In the genomic region with DNA sequence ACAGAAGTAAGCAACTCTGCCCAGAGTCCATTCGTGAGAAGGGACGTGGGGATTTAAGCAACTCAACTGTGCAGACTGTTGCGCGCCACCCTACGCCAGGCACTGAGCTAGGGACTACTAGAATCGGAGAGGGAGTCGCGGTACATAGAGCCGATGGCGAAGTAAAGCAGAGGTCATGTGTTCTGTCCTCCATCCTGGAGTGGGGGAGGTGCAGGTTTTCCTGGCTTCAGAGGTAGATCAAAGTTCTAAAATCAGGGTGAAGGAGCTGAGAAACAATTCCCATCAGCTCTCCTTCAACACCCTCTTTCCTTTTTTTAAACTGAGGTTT, we compare ENCODE assay signal across 15 cellular contexts. TPM values are rescaled to one million over a fixed set of nuclear protein-coding genes. Genes with fewer than 3 reads are reported as not detected.
DNase-seq lines count a peak whose midpoint lies in the region; ATAC-seq and TF ChIP-seq lines count a peak whose summit lies in the region.
"Had no signal": no experiment of that assay in that cellular context is flagged by ENCODE, and none has a peak within 500 bp of the region (broad histone marks: within the 10 kb centered on the region; RNA-seq: fewer than 3 reads in every experiment).

No MANE protein-coding gene starts in this region.

- H4K20me1 ChIP-seq in hepatocyte (ENCODE audit: insufficient read depth, poor library complexity, severe bottlenecking) = no peaks in the 10 kb centered on the region

- WGBS in hepatocyte (ENCODE audit: low lambda C conversion rate, missing lambda C conversion rate) = 72% methylated on average over 10 of the region's 10 CpGs
- WGBS in sigmoid colon, 2 donors = 58 to 79% methylated on average over 10 of the region's 10 CpGs

- H3K27ac Mint-ChIP-seq in nephron progenitor cell = no peak overlapping the region
- H3K27ac Mint-ChIP-seq in activated naive CD8-positive, alpha-beta T cell treated with anti-CD3 and anti-CD28 coated beads for 36 hours = no peak overlapping the region
- H3K27ac Mint-ChIP-seq: activated naive CD8-positive, alpha-beta T cell; immature natural killer cell had no signal

- no peaks in the 10 kb centered on the region for H3K9me3 Mint-ChIP-seq in nephron progenitor cell
- H3K9me3 Mint-ChIP-seq in activated naive CD8-positive, alpha-beta T cell treated with anti-CD3 and anti-CD28 coated beads for 36 hours = no peaks in the 10 kb centered on the region
- H3K9me3 Mint-ChIP-seq: central memory CD8-positive, alpha-beta T cell; immature natural killer cell had no signal

- H3K4me3 ChIP-seq in hepatocyte = no peak overlapping the region
- peak overlapping the region in 1 of 4 donors; percentile 8 for H3K4me3 ChIP-seq in sigmoid colon
- H3K4me3 ChIP-seq in WERI-Rb-1 (ENCODE audit: low read depth, low read length) = no peak overlapping the region
- H3K4me3 ChIP-seq: psoas muscle had no signal

- no peaks in the 10 kb centered on the region for H3K27me3 Mint-ChIP-seq in nephron progenitor cell (ENCODE audit: low read depth, poor library complexity)
- no peaks in the 10 kb centered on the region for H3K27me3 Mint-ChIP-seq in activated naive CD8-positive, alpha-beta T cell treated with anti-CD3 and anti-CD28 coated beads for 36 hours
- H3K27me3 Mint-ChIP-seq: activated naive CD8-positive, alpha-beta T cell; central memory CD8-positive, alpha-beta T cell had no signal

- peaks cover 5% of the 10 kb centered on the region for H3K4me1 ChIP-seq in hepatocyte (ENCODE audit: insufficient read depth)
- H3K4me1 ChIP-seq in sigmoid colon = peaks cover 0 to 13% (median 3%) of the 10 kb centered on the region in 4 donors

- TF ChIP-seq CTCF in hepatocyte (IDR thresholded peaks at IDR 0.05; ENCODE audit: poor library complexity) (no peak), nephron progenitor cell (IDR thresholded peaks at IDR 0.05) (no peak), sigmoid colon (IDR thresholded peaks at IDR 0.05) (no peak), WERI-Rb-1 (IDR thresholded peaks at IDR 0.05; ENCODE audit: low read depth, low read length) (no peak)

- H2AFZ ChIP-seq in hepatocyte = peak overlapping the region; percentile 1

- intact Hi-C loops in Right ventricle myocardium superior (cut with DNase I) (loop anchor here (2.0 kb wide), 1 partner anchor 404 kb away; no protein-coding TSS in a partner anchor), Right ventricle myocardium inferior (cut with DNase I) (loop anchor here (5.0 to 10.0 kb wide), 2 partner anchors 160 to 528 kb away; no protein-coding TSS in a partner anchor), sigmoid colon (cut with DNase I) (loop anchor here (10.0 kb wide), 1 partner anchor 528 kb away; no protein-coding TSS in a partner anchor)

- no peaks in the 10 kb centered on the region for H3K79me2 ChIP-seq in hepatocyte

- H3K36me3 Mint-ChIP-seq in nephron progenitor cell (ENCODE audit: low read depth) = peaks cover 9% of the 10 kb centered on the region
- no peaks in the 10 kb centered on the region for H3K36me3 Mint-ChIP-seq in activated naive CD8-positive, alpha-beta T cell treated with anti-CD3 and anti-CD28 coated beads for 36 hours
- H3K36me3 Mint-ChIP-seq: immature natural killer cell had no signal

- TF ChIP-seq EP300 in sigmoid colon (IDR thresholded peaks at IDR 0.05) = no peak

- peak overlapping the region; percentile 76 for H3K4me3 Mint-ChIP-seq in nephron progenitor cell
- no peak overlapping the region for H3K4me3 Mint-ChIP-seq in activated naive CD8-positive, alpha-beta T cell treated with anti-CD3 and anti-CD28 coated beads for 36 hours
- H3K4me3 Mint-ChIP-seq: activated naive CD8-positive, alpha-beta T cell; central memory CD8-positive, alpha-beta T cell; immature natural killer cell had no signal

- no peaks in the 10 kb centered on the region for H3K27me3 ChIP-seq in hepatocyte
- H3K27me3 ChIP-seq in sigmoid colon = no peaks in the 10 kb centered on the region
- no peaks in the 10 kb centered on the region for H3K27me3 ChIP-seq in WERI-Rb-1 (ENCODE audit: insufficient read depth, low read depth, severe bottlenecking)

- no peak for TF ChIP-seq POLR2A in sigmoid colon (IDR thresholded peaks at IDR 0.05)

- H3K4me1 Mint-ChIP-seq in nephron progenitor cell = peaks cover 21% of the 10 kb centered on the region
- no peaks in the 10 kb centered on the region for H3K4me1 Mint-ChIP-seq in activated naive CD8-positive, alpha-beta T cell treated with anti-CD3 and anti-CD28 coated beads for 36 hours
- H3K4me1 Mint-ChIP-seq: central memory CD8-positive, alpha-beta T cell; immature natural killer cell had no signal

- no peaks in the 10 kb centered on the region for H3K9me2 ChIP-seq in hepatocyte (replicated peaks; ENCODE audit: insufficient read depth)

- H3K27ac ChIP-seq in hepatocyte (no peak overlapping the region), sigmoid colon (no peak overlapping the region), WERI-Rb-1 (no peak overlapping the region)
- H3K27ac ChIP-seq: psoas muscle had no signal

- DNase-seq in Right ventricle myocardium superior (peak; percentile 34), Right ventricle myocardium inferior (ENCODE audit: missing footprints) (no peak), hepatocyte (ENCODE audit: low spot score) (peak; percentile 21), nephron progenitor cell (no peak), NCI-H446 (lab: John Stamatoyannopoulos, UW) (no peak), sigmoid colon (no peak), WERI-Rb-1 (no peak)
- no peak for DNase-seq in activated naive CD8-positive, alpha-beta T cell treated with anti-CD3 and anti-CD28 coated beads for 36 hours
- DNase-seq: activated T-cell treated with anti-CD3 and anti-CD28 coated beads, Interleukin-2, amount 50 U/mL, for 1 hour; DMS79 treated with DMSO at 0.1 percent for 48 hours; immature natural killer cell; NCI-H2029; psoas muscle had no signal

- ATAC-seq in Right ventricle myocardium superior (ENCODE audit: poor library complexity) = no peak
- ATAC-seq in Right ventricle myocardium inferior = no peak

- H3K9me3 ChIP-seq in hepatocyte (ENCODE audit: low read depth) = no peaks in the 10 kb centered on the region
- no peaks in the 10 kb centered on the region for H3K9me3 ChIP-seq in sigmoid colon
- no peaks in the 10 kb centered on the region for H3K9me3 ChIP-seq in WERI-Rb-1 (ENCODE audit: severe bottlenecking)
- H3K9me3 ChIP-seq: psoas muscle had no signal

- H3K36me3 ChIP-seq in hepatocyte (replicated peaks; ENCODE audit: insufficient read depth, low read depth) = no peaks in the 10 kb centered on the region
- H3K36me3 ChIP-seq in sigmoid colon = no peaks in the 10 kb centered on the region
- H3K36me3 ChIP-seq in WERI-Rb-1 = no peaks in the 10 kb centered on the region; the same call in 1 of the 2 replicates

- peak overlapping the region; percentile 55 for H3K4me2 ChIP-seq in hepatocyte

RNA-seq across cellular contexts. Expression of gene SLC35G1, which starts 23.2 kb away (rescaled TPM):
- 1.7 TPM for total RNA-seq in Right ventricle myocardium superior
- total RNA-seq in Right ventricle myocardium inferior = 1.8 TPM
- total RNA-seq in hepatocyte = 19.1 and 19.3 TPM in 2 replicates
- polyA plus RNA-seq in hepatocyte = 10.1 and 12.7 TPM in 2 replicates
- 1 to 10 TPM; 2.2 to 6.0 (median 4.2) TPM for total RNA-seq in sigmoid colon
- 10 to 100 TPM in 2 of 3 donors, 1 to 10 TPM in 1; 6.2 to 12.6 (median 11.1) TPM for polyA plus RNA-seq in sigmoid colon
- total RNA-seq in activated naive CD8-positive, alpha-beta T cell treated with anti-CD3 and anti-CD28 coated beads for 36 hours = 1 to 10 TPM; 4.0 to 5.3 TPM

Comparison
In these comparisons a context has a peak if more than half of its experiments do, and no peak if none do; other contexts are left out.
1. DNase-seq: peak in Right ventricle myocardium superior (single experiment) and hepatocyte (single experiment); none in Right ventricle myocardium inferior (single experiment), nephron progenitor cell (single experiment), NCI-H446 (0 of 2), sigmoid colon (single experiment), WERI-Rb-1 (single experiment) and activated naive CD8-positive, alpha-beta T cell treated with anti-CD3 and anti-CD28 coated beads for 36 hours (single experiment).